ENCODE assay signal across 9 cellular contexts in genomic region chr17:77602062-77602746, GRCh38.
DNase-seq lines count a peak whose midpoint lies in the region; ATAC-seq and TF ChIP-seq lines count a peak whose summit lies in the region.
"Had no signal": no experiment of that assay in that cellular context is flagged by ENCODE, and none has a peak within 500 bp of the region (broad histone marks: within the 10 kb centered on the region; RNA-seq: fewer than 3 reads in every experiment).

No MANE protein-coding gene starts in this region.

- H3K4me3 Mint-ChIP-seq in activated CD8-positive, alpha-beta T cell treated with anti-CD3 and anti-CD28 coated beads, Interleukin-2, amount 10 ng/mL, durations not matched to agents 7 days and 5 days: no peak overlapping the region

- no peaks in the 10 kb centered on the region for H3K9me3 Mint-ChIP-seq in activated CD8-positive, alpha-beta T cell treated with anti-CD3 and anti-CD28 coated beads, Interleukin-2, amount 10 ng/mL, durations not matched to agents 7 days and 5 days (ENCODE audit: insufficient read depth)

- CTCF ChIA-PET in activated CD8-positive, alpha-beta T cell treated with anti-CD3 and anti-CD28 coated beads, Interleukin-2, amount 10 ng/mL, durations not matched to agents 7 days and 5 days (lab: Charles Lee): no interaction called here

- H3K27me3 ChIP-seq in layer of hippocampus (ENCODE audit: control insufficient read depth, insufficient read depth, low read length) (no peaks in the 10 kb centered on the region), suprapubic skin (no peaks in the 10 kb centered on the region)

- DNase-seq in HFF-Myc (ENCODE audit: extremely low read depth, low read depth) (peak; percentile 77), cerebellar cortex (ENCODE audit: low spot score) (peak; percentile 94), suprapubic skin (ENCODE audit: low spot score in 2 of 2) (peak; percentile 75 to 85), NCI-H2196 treated with DMSO at 0.1 percent for 48 hours (lab: John Stamatoyannopoulos, UW; ENCODE audit: unreplicated experiment) (no peak)
- DNase-seq in activated CD8-positive, alpha-beta T cell treated with anti-CD3 and anti-CD28 coated beads, Interleukin-2, amount 10 ng/mL, durations not matched to agents 7 days and 5 days: no peak

- H3K36me3 Mint-ChIP-seq in activated CD8-positive, alpha-beta T cell treated with anti-CD3 and anti-CD28 coated beads, Interleukin-2, amount 10 ng/mL, durations not matched to agents 7 days and 5 days (ENCODE audit: low read depth): no peaks in the 10 kb centered on the region

- no peaks in the 10 kb centered on the region for H3K4me1 Mint-ChIP-seq in activated CD8-positive, alpha-beta T cell treated with anti-CD3 and anti-CD28 coated beads, Interleukin-2, amount 10 ng/mL, durations not matched to agents 7 days and 5 days (ENCODE audit: low read depth)

- no peak overlapping the region for H3K27ac Mint-ChIP-seq in activated CD8-positive, alpha-beta T cell treated with anti-CD3 and anti-CD28 coated beads, Interleukin-2, amount 10 ng/mL, durations not matched to agents 7 days and 5 days

- ATAC-seq in HG02981 (IDR thresholded peaks at IDR 0.05; ENCODE audit: unreplicated experiment) (no peak), HG03196 (IDR thresholded peaks at IDR 0.05; ENCODE audit: unreplicated experiment) (no peak)
- ATAC-seq in activated CD8-positive, alpha-beta T cell treated with anti-CD3 and anti-CD28 coated beads, Interleukin-2, amount 10 ng/mL, durations not matched to agents 7 days and 5 days: no peak
- ATAC-seq: HepG2 had no signal

- POLR2A ChIA-PET in activated CD8-positive, alpha-beta T cell treated with anti-CD3 and anti-CD28 coated beads, Interleukin-2, amount 10 ng/mL, durations not matched to agents 7 days and 5 days (lab: Charles Lee): no interaction called here

- H3K4me3 ChIP-seq in HFF-Myc (replicated peaks; ENCODE audit: low read depth, low read length) (no peak overlapping the region), suprapubic skin (no peak overlapping the region)

- H3K36me3 ChIP-seq in suprapubic skin: no peaks in the 10 kb centered on the region

- H3K9me3 ChIP-seq in suprapubic skin: no peaks in the 10 kb centered on the region

- H3K27ac ChIP-seq in layer of hippocampus (ENCODE audit: low read depth, low read length): peak overlapping the region; percentile 50
- H3K27ac ChIP-seq in suprapubic skin: peak overlapping the region; percentile 87

- TF ChIP-seq CTCF in HFF-Myc (IDR thresholded peaks at IDR 0.05; ENCODE audit: low read depth, low read length, missing control alignments) (no peak), suprapubic skin (IDR thresholded peaks at IDR 0.05) (no peak)

- peaks cover 26% of the 10 kb centered on the region for H3K4me1 ChIP-seq in suprapubic skin

- TF ChIP-seq POLR2A in suprapubic skin (IDR thresholded peaks at IDR 0.05): no peak

- peaks cover 24% of the 10 kb centered on the region for H3K27me3 Mint-ChIP-seq in activated CD8-positive, alpha-beta T cell treated with anti-CD3 and anti-CD28 coated beads, Interleukin-2, amount 10 ng/mL, durations not matched to agents 7 days and 5 days (ENCODE audit: low read depth)

- peak; percentile 47 for TF ChIP-seq EP300 in suprapubic skin (IDR thresholded peaks at IDR 0.05)

- WGBS in suprapubic skin: 47% methylated on average over 9 of the region's 11 CpGs

Comparison
In these comparisons a context has a peak if more than half of its experiments do, and no peak if none do; other contexts are left out.
1. DNase-seq: peak in HFF-Myc (single experiment), cerebellar cortex (single experiment) and suprapubic skin (2 of 2); none in NCI-H2196 treated with DMSO at 0.1 percent for 48 hours (single experiment) and activated CD8-positive, alpha-beta T cell treated with anti-CD3 and anti-CD28 coated beads, Interleukin-2, amount 10 ng/mL, durations not matched to agents 7 days and 5 days (single experiment).